Comparison of ENCODE assay signal across 8 cellular contexts in the genomic region with DNA sequence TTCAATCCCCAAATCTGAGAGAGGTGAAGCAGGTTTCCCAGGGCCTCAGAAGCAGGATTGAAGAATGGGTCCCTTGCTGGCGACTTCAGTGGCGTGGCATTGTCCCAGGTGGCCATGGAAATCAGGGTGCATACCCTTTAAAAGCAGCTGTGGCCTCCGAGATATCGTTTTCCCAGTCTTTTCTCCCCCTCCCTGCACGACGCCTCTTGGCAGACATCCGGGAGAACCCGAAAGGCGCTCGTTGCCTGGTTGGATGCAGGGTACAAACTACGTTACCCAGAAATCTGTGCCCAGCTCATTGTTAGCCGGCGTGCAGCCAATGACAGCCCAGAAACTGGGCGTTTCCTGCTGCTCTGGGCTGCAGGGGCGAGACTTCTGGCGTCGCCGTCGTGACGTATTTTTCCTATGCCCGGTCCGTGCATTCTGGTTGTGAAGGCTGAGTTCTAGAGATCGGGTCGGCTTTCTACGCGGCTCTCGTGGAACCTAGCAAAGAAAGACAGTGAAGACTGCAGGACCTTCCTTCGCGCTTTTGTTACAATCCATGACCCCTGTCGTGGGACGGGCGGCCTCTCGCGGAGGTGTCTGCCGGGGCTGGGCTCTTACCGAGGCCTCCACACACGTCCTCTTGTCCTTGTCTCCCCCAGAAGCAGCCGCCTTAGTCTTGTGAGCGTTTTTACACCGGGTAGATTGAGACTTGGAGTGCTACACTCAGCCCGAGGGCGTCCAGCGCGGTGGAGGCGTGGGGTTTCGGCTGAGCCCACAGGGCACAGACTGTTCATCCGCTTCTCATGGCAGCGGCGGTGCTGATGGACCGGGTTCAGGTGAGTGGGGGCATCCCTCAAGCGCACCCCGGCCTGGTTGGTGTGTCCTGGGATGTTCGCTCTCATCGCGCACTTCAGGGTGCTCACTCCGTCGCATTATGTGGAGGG. TPM values are rescaled to one million over a fixed set of nuclear protein-coding genes. Genes with fewer than 3 reads are reported as not detected.
DNase-seq lines count a peak whose midpoint lies in the region; ATAC-seq and TF ChIP-seq lines count a peak whose summit lies in the region.

A gene (plus strand): TSS at position 395 of the 929 bp plus-strand sequence. CDS start 394 bp downstream, at position 789.

- 0 out of 2 replicates have a peak within 1 kb of the TSS, but pooled peaks have one; percentile 16 for H3K27ac ChIP-seq in PC-9
- H3K27ac ChIP-seq in naive thymus-derived CD4-positive, alpha-beta T cell (ENCODE audit: low read depth, low read length) = peak within 1 kb of the TSS; percentile 77

- BruUV-seq in PC-9 (replicated peaks; lab: Mats Ljungman, UMichigan) = TSS peak; percentile 51

- peaks cover 21% of the 10 kb centered on the region for H3K36me3 ChIP-seq in PC-9 (ENCODE audit: low read depth)
- H3K36me3 ChIP-seq in naive thymus-derived CD4-positive, alpha-beta T cell (ENCODE audit: control insufficient read depth in 2 of 3, insufficient read depth in 3 of 3, low read length in 3 of 3) = peaks cover 8 to 43% (median 22%) of the 10 kb centered on the region in 3 experiments

- peak within 1 kb of the TSS; percentile 93 for H3K4me2 ChIP-seq in PC-9

- peaks cover 12 to 23% (median 18%) of the 10 kb centered on the region in 3 donors for H3K9me3 Mint-ChIP-seq in IgD-negative memory B cell
- H3K9me3 Mint-ChIP-seq in activated T-helper 1 cell treated with anti-CD3 and anti-CD28 coated beads, Interleukin-12 subunit alpha, Interleukin-12 subunit beta, Interleukin-2, Interleukin-4 antibody, amounts not matched to agents 30 ng/mL and 10 ng/mL and 1 ng/mL, durations not matched to agents 14 hours and 24 hours and 36 hours = peaks cover 50% of the 10 kb centered on the region
- peaks cover 21 to 83% (median 50%) of the 10 kb centered on the region in 11 donors for H3K9me3 Mint-ChIP-seq in naive thymus-derived CD4-positive, alpha-beta T cell
- H3K9me3 Mint-ChIP-seq in stimulated activated memory B cell treated with anti-CD40 and anti-IgM and Interleukin-4, amounts not matched to agents 10 μg/mL and 1 μg/mL and 100 μg/mL, for 72 hours = peaks cover 26% of the 10 kb centered on the region

- peaks cover 5% of the 10 kb centered on the region; the same call in 1 of the 2 replicates for H4K20me1 ChIP-seq in PC-9 (ENCODE audit: insufficient read depth)

- POLR2A ChIA-PET in PC-9 (lab: Charles Lee; ENCODE audit: unreplicated experiment) = interaction anchor here (0.5 to 1.0 kb wide), 9 partner anchors 17 to 511 kb away, joined by 3 to 13 read pairs (median 4); a partner anchor contains a TSS
- POLR2A ChIA-PET in naive thymus-derived CD4-positive, alpha-beta T cell (lab: Charles Lee) = interaction anchor here (0.6 to 1.8 kb wide), 6 partner anchors 9 to 832 kb away, joined by 3 to 4 read pairs (median 3); a partner anchor contains a TSS

- H3K9me3 ChIP-seq in PC-9 (ENCODE audit: insufficient read depth, low read depth) = 0 out of 2 replicates have a peak, but pooled peaks cover 5% of the 10 kb centered on the region
- peaks cover 6 to 35% (median 6%) of the 10 kb centered on the region in 3 experiments for H3K9me3 ChIP-seq in naive thymus-derived CD4-positive, alpha-beta T cell (ENCODE audit: control insufficient read depth in 2 of 3, low read length in 3 of 3)

- peak within 1 kb of the TSS; percentile 97 to 99 (median 98) for H3K4me3 Mint-ChIP-seq in IgD-negative memory B cell
- H3K4me3 Mint-ChIP-seq in activated T-helper 1 cell treated with anti-CD3 and anti-CD28 coated beads, Interleukin-12 subunit alpha, Interleukin-12 subunit beta, Interleukin-2, Interleukin-4 antibody, amounts not matched to agents 30 ng/mL and 10 ng/mL and 1 ng/mL, durations not matched to agents 14 hours and 24 hours and 36 hours = peak within 1 kb of the TSS; percentile 92
- H3K4me3 Mint-ChIP-seq in naive thymus-derived CD4-positive, alpha-beta T cell = peak within 1 kb of the TSS; percentile 93 to 97 (median 96)
- peak within 1 kb of the TSS; percentile 96 for H3K4me3 Mint-ChIP-seq in stimulated activated memory B cell treated with anti-CD40 and anti-IgM and Interleukin-4, amounts not matched to agents 10 μg/mL and 1 μg/mL and 100 μg/mL, for 72 hours

- DNase-seq in DMS153 treated with DMSO at 0.1 percent for 48 hours (lab: John Stamatoyannopoulos, UW; ENCODE audit: unreplicated experiment) (peak; percentile 15), PC-9 (peak; percentile 94 to 95), fibroblast of mammary gland (ENCODE audit: low read depth) (peak; percentile 95)
- peak; percentile 84 for DNase-seq in activated T-helper 1 cell treated with anti-CD3 and anti-CD28 coated beads, Interleukin-12 subunit alpha, Interleukin-12 subunit beta, Interleukin-2, Interleukin-4 antibody, amounts not matched to agents 30 ng/mL and 10 ng/mL and 1 ng/mL, durations not matched to agents 14 hours and 24 hours and 36 hours (ENCODE audit: low spot score)
- DNase-seq in naive thymus-derived CD4-positive, alpha-beta T cell = peak; percentile 51 to 85 (median 76)

- intact Hi-C loops in PC-9 (cut with micrococcal nuclease; ENCODE audit: unreplicated experiment) = loop anchor here (1.0 to 5.0 kb wide), 4 partner anchors 31 to 136 kb away; a partner anchor contains a TSS
- intact Hi-C loops in activated T-helper 1 cell treated with anti-CD3 and anti-CD28 coated beads, Interleukin-12 subunit alpha, Interleukin-12 subunit beta, Interleukin-2, Interleukin-4 antibody, amounts not matched to agents 30 ng/mL and 10 ng/mL and 1 ng/mL, durations not matched to agents 14 hours and 24 hours and 36 hours (cut with micrococcal nuclease) = loop anchor here (1.0 to 5.0 kb wide), 8 partner anchors 12 to 176 kb away; a partner anchor contains a TSS
- intact Hi-C loops in naive thymus-derived CD4-positive, alpha-beta T cell (cut with micrococcal nuclease) = loop anchor here (1.0 to 10.0 kb wide), 12 partner anchors 12 to 946 kb away; a partner anchor contains a TSS

- peaks cover 18% of the 10 kb centered on the region for H3K36me3 Mint-ChIP-seq in IgD-negative memory B cell
- peaks cover 50% of the 10 kb centered on the region for H3K36me3 Mint-ChIP-seq in activated T-helper 1 cell treated with anti-CD3 and anti-CD28 coated beads, Interleukin-12 subunit alpha, Interleukin-12 subunit beta, Interleukin-2, Interleukin-4 antibody, amounts not matched to agents 30 ng/mL and 10 ng/mL and 1 ng/mL, durations not matched to agents 14 hours and 24 hours and 36 hours (ENCODE audit: low read depth)
- H3K36me3 Mint-ChIP-seq in naive thymus-derived CD4-positive, alpha-beta T cell = peaks cover 38 to 63% (median 57%) of the 10 kb centered on the region in 5 donors
- peaks cover 51% of the 10 kb centered on the region for H3K36me3 Mint-ChIP-seq in stimulated activated memory B cell treated with anti-CD40 and anti-IgM and Interleukin-4, amounts not matched to agents 10 μg/mL and 1 μg/mL and 100 μg/mL, for 72 hours

- no peaks in the 10 kb centered on the region for H3K27me3 ChIP-seq in PC-9 (ENCODE audit: insufficient read depth, low read depth)
- H3K27me3 ChIP-seq in naive thymus-derived CD4-positive, alpha-beta T cell (ENCODE audit: control insufficient read depth in 2 of 2, insufficient read depth in 2 of 2, low read length in 2 of 2) = no peaks in the 10 kb centered on the region

- H3K4me3 ChIP-seq in PC-9 = peak within 1 kb of the TSS; percentile 95
- peak within 1 kb of the TSS; percentile 98 for H3K4me3 ChIP-seq in fibroblast of mammary gland (ENCODE audit: control insufficient read depth, low read depth, low read length)
- peak within 1 kb of the TSS; percentile 83 for H3K4me3 ChIP-seq in naive thymus-derived CD4-positive, alpha-beta T cell (ENCODE audit: low read length)

- CTCF ChIA-PET in PC-9 (lab: Charles Lee) = no interaction called here
- CTCF ChIA-PET in naive thymus-derived CD4-positive, alpha-beta T cell (lab: Charles Lee) = interaction anchor here (0.7 kb wide), 1 partner anchor 39 kb away, joined by 5 read pairs; a partner anchor contains a TSS

- peak within 1 kb of the TSS; percentile 79 to 98 (median 90) for H3K27ac Mint-ChIP-seq in IgD-negative memory B cell
- H3K27ac Mint-ChIP-seq in activated T-helper 1 cell treated with anti-CD3 and anti-CD28 coated beads, Interleukin-12 subunit alpha, Interleukin-12 subunit beta, Interleukin-2, Interleukin-4 antibody, amounts not matched to agents 30 ng/mL and 10 ng/mL and 1 ng/mL, durations not matched to agents 14 hours and 24 hours and 36 hours = peak within 1 kb of the TSS; percentile 90
- peak within 1 kb of the TSS; percentile 80 to 96 (median 92) for H3K27ac Mint-ChIP-seq in naive thymus-derived CD4-positive, alpha-beta T cell
- peak within 1 kb of the TSS; percentile 96 for H3K27ac Mint-ChIP-seq in stimulated activated memory B cell treated with anti-CD40 and anti-IgM and Interleukin-4, amounts not matched to agents 10 μg/mL and 1 μg/mL and 100 μg/mL, for 72 hours

- peaks cover 10% of the 10 kb centered on the region for H3K4me1 ChIP-seq in PC-9 (replicated peaks; ENCODE audit: insufficient read depth)
- peaks cover 11% of the 10 kb centered on the region in 2 donors for H3K4me1 ChIP-seq in naive thymus-derived CD4-positive, alpha-beta T cell (ENCODE audit: control insufficient read depth in 2 of 2, insufficient read depth in 2 of 2, low read length in 2 of 2)

- H3K79me2 ChIP-seq in PC-9 (ENCODE audit: low read depth) = peaks cover 32% of the 10 kb centered on the region

- peaks cover 5% of the 10 kb centered on the region for H3K27me3 Mint-ChIP-seq in IgD-negative memory B cell
- H3K27me3 Mint-ChIP-seq in activated T-helper 1 cell treated with anti-CD3 and anti-CD28 coated beads, Interleukin-12 subunit alpha, Interleukin-12 subunit beta, Interleukin-2, Interleukin-4 antibody, amounts not matched to agents 30 ng/mL and 10 ng/mL and 1 ng/mL, durations not matched to agents 14 hours and 24 hours and 36 hours (ENCODE audit: insufficient read depth) = no peaks in the 10 kb centered on the region
- peaks cover 0 to 11% (median 7%) of the 10 kb centered on the region in 5 donors for H3K27me3 Mint-ChIP-seq in naive thymus-derived CD4-positive, alpha-beta T cell
- H3K27me3 Mint-ChIP-seq in stimulated activated memory B cell treated with anti-CD40 and anti-IgM and Interleukin-4, amounts not matched to agents 10 μg/mL and 1 μg/mL and 100 μg/mL, for 72 hours = no peaks in the 10 kb centered on the region

- no peaks in the 10 kb centered on the region for H3K9me2 ChIP-seq in PC-9 (ENCODE audit: insufficient read depth)

- ATAC-seq in GM21529 (IDR thresholded peaks at IDR 0.05; ENCODE audit: unreplicated experiment) = peak; percentile 98
- peak; percentile 100 for ATAC-seq in naive thymus-derived CD4-positive, alpha-beta T cell
- peak; percentile 100 for ATAC-seq in stimulated activated memory B cell treated with anti-CD40 and anti-IgM and Interleukin-4, amounts not matched to agents 10 μg/mL and 1 μg/mL and 100 μg/mL, for 72 hours

- peak within 1 kb of the TSS; percentile 96 for H2AFZ ChIP-seq in PC-9

- H3K4me1 Mint-ChIP-seq in IgD-negative memory B cell = peaks cover 20 to 28% (median 23%) of the 10 kb centered on the region in 3 donors
- H3K4me1 Mint-ChIP-seq in activated T-helper 1 cell treated with anti-CD3 and anti-CD28 coated beads, Interleukin-12 subunit alpha, Interleukin-12 subunit beta, Interleukin-2, Interleukin-4 antibody, amounts not matched to agents 30 ng/mL and 10 ng/mL and 1 ng/mL, durations not matched to agents 14 hours and 24 hours and 36 hours (ENCODE audit: low read depth) = peaks cover 29% of the 10 kb centered on the region
- peaks cover 28 to 43% (median 32%) of the 10 kb centered on the region in 7 donors for H3K4me1 Mint-ChIP-seq in naive thymus-derived CD4-positive, alpha-beta T cell
- H3K4me1 Mint-ChIP-seq in stimulated activated memory B cell treated with anti-CD40 and anti-IgM and Interleukin-4, amounts not matched to agents 10 μg/mL and 1 μg/mL and 100 μg/mL, for 72 hours = peaks cover 37% of the 10 kb centered on the region

- TF ChIP-seq CTCF in PC-9 (conservative IDR thresholded peaks at IDR 0.05) (no peak), fibroblast of mammary gland (conservative IDR thresholded peaks at IDR 0.05; ENCODE audit: control insufficient read depth, insufficient read depth, low read depth, low read length) (no peak)

- no peaks in the 10 kb centered on the region for H3F3A ChIP-seq in PC-9 (ENCODE audit: insufficient read depth, low read depth)

RNA-seq across cellular contexts. Expression of the gene that starts here (rescaled TPM):
- 4.2 TPM for polyA plus RNA-seq in IgD-negative memory B cell
- total RNA-seq in PC-9 (2021) = 10.9 and 11.4 TPM in 2 replicates
- 6.1 and 6.6 TPM in 2 replicates for total RNA-seq in activated T-helper 1 cell treated with anti-CD3 and anti-CD28 coated beads, Interleukin-12 subunit alpha, Interleukin-12 subunit beta, Interleukin-2, Interleukin-4 antibody, amounts not matched to agents 30 ng/mL and 10 ng/mL and 1 ng/mL, durations not matched to agents 14 hours and 24 hours and 36 hours
- total RNA-seq in naive thymus-derived CD4-positive, alpha-beta T cell = 10 to 100 TPM in 2 of 5 experiments, 1 to 10 TPM in 3; 6.0 to 12.5 (median 9.0) TPM
- polyA plus RNA-seq in naive thymus-derived CD4-positive, alpha-beta T cell = 1 to 10 TPM; 3.3 to 4.4 TPM

Comparison
In these comparisons a context has a peak if more than half of its experiments do, and no peak if none do; other contexts are left out.
1. Peak in every context shown above with its lines: DNase-seq, ATAC-seq, H3K4me3 ChIP-seq and H3K27ac ChIP-seq.
2. DNase-seq: peak in every context shown above with its lines; median percentile 95 in fibroblast of mammary gland; 94 in PC-9; 84 in activated T-helper 1 cell treated with anti-CD3 and anti-CD28 coated beads, Interleukin-12 subunit alpha, Interleukin-12 subunit beta, Interleukin-2, Interleukin-4 antibody, amounts not matched to agents 30 ng/mL and 10 ng/mL and 1 ng/mL, durations not matched to agents 14 hours and 24 hours and 36 hours; 76 in naive thymus-derived CD4-positive, alpha-beta T cell; 15 in DMS153 treated with DMSO at 0.1 percent for 48 hours.